ENCODE assay signal across 2 cellular contexts in the genomic region with DNA sequence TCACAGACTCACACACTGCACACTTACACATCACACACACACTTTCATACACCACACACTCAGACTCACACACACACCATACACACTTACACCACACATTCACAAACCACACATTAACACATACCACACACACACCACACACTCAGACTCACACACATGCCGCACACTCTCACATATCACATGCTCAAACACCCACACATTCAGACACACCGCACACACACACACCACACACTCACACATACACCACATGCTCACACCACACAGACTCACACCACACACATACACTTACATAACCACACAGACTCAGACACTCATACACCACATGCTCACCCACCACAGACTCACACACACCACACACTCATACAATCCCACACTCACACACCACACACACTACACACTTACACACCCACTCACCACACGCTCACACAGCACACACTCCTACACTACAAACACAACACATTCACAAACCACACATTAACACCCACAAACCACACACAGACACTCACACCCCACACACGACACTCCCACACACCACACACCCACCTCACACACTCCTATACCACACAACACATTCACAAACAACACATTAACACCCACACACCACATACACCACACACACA.
TF ChIP-seq lines count a peak whose summit lies in the region.

No MANE protein-coding gene starts in this region.

TF ChIP-seq in A549, 52 proteins besides CTCF, POLR2A, EP300 and RAD21 (continued from another document):
- TF ChIP-seq, protein P1, sequence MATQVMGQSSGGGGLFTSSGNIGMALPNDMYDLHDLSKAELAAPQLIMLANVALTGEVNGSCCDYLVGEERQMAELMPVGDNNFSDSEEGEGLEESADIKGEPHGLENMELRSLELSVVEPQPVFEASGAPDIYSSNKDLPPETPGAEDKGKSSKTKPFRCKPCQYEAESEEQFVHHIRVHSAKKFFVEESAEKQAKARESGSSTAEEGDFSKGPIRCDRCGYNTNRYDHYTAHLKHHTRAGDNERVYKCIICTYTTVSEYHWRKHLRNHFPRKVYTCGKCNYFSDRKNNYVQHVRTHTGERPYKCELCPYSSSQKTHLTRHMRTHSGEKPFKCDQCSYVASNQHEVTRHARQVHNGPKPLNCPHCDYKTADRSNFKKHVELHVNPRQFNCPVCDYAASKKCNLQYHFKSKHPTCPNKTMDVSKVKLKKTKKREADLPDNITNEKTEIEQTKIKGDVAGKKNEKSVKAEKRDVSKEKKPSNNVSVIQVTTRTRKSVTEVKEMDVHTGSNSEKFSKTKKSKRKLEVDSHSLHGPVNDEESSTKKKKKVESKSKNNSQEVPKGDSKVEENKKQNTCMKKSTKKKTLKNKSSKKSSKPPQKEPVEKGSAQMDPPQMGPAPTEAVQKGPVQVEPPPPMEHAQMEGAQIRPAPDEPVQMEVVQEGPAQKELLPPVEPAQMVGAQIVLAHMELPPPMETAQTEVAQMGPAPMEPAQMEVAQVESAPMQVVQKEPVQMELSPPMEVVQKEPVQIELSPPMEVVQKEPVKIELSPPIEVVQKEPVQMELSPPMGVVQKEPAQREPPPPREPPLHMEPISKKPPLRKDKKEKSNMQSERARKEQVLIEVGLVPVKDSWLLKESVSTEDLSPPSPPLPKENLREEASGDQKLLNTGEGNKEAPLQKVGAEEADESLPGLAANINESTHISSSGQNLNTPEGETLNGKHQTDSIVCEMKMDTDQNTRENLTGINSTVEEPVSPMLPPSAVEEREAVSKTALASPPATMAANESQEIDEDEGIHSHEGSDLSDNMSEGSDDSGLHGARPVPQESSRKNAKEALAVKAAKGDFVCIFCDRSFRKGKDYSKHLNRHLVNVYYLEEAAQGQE (IDR thresholded peaks at IDR 0.05): no peak
- TF ChIP-seq ESRRA (IDR thresholded peaks at IDR 0.05; ENCODE audit: borderline replicate concordance, low read length) (no peak), TFCP2L1 (CRISPR knock-in tag; IDR thresholded peaks at IDR 0.05) (no peak), NR3C1 (IDR thresholded peaks at IDR 0.05) (no peak), NPAS2 (CRISPR knock-in tag; IDR thresholded peaks at IDR 0.05; ENCODE audit: borderline replicate concordance) (no peak), JUN (IDR thresholded peaks at IDR 0.05) (no peak), EHF (CRISPR knock-in tag; IDR thresholded peaks at IDR 0.05) (no peak)

TF ChIP-seq in IMR-90, 13 proteins besides CTCF, POLR2A, EP300 and RAD21:
- TF ChIP-seq ELK1 (IDR thresholded peaks at IDR 0.05; ENCODE audit: borderline replicate concordance, low read depth, low read length) (no peak), RCOR1 (IDR thresholded peaks at IDR 0.05; ENCODE audit: insufficient replicate concordance, low read length) (no peak), CHD1 (IDR thresholded peaks at IDR 0.05; ENCODE audit: low read depth, low read length) (no peak), MAFK (IDR thresholded peaks at IDR 0.05; ENCODE audit: low read depth, low read length) (no peak), BHLHE40 (IDR thresholded peaks at IDR 0.05; ENCODE audit: low read depth, low read length) (no peak), RFX5 (IDR thresholded peaks at IDR 0.05; ENCODE audit: low read depth, low read length) (no peak), SMC3 (IDR thresholded peaks at IDR 0.05; ENCODE audit: low read depth, low read length) (no peak), MXI1 (IDR thresholded peaks at IDR 0.05; ENCODE audit: borderline replicate concordance, low read depth, low read length) (no peak), MAZ (IDR thresholded peaks at IDR 0.05; ENCODE audit: borderline replicate concordance, low read depth, low read length) (no peak), CEBPB (IDR thresholded peaks at IDR 0.05; ENCODE audit: low read depth, low read length) (no peak), FOS (IDR thresholded peaks at IDR 0.05; ENCODE audit: low read depth, low read length) (no peak), NFE2L2 (IDR thresholded peaks at IDR 0.05; ENCODE audit: low read depth, low read length) (no peak)
- TF ChIP-seq, protein P2, sequence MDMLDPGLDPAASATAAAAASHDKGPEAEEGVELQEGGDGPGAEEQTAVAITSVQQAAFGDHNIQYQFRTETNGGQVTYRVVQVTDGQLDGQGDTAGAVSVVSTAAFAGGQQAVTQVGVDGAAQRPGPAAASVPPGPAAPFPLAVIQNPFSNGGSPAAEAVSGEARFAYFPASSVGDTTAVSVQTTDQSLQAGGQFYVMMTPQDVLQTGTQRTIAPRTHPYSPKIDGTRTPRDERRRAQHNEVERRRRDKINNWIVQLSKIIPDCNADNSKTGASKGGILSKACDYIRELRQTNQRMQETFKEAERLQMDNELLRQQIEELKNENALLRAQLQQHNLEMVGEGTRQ (IDR thresholded peaks at IDR 0.05; ENCODE audit: low read depth, low read length): no peak
TF ChIP-seq in IMR-90: peak in this region for 0.
